ENCODE assay signal across 1 cellular context in the genomic region with DNA sequence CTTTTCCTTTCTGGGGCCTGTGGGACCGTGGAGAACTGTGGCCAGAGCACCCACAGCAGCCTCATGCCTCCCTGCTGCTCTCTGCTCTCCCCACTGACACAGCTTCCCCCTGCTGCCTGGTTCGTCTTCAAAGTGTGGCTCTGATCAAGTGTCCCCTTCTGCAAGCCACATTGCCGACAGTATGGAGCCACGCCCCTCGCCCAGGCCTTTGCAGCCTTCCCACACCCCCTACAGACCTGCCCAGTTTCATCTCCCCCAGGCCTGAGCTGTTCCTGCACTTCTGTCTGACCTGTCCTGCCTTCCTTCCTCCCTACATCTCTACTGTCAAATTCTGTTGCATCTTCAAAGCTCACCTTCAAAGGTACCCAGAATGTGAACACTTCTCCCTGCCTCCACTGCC.
TF ChIP-seq lines count a peak whose summit lies in the region.

No MANE protein-coding gene starts in this region.

TF ChIP-seq in H1, 55 proteins besides CTCF, POLR2A, EP300 and RAD21:
- no peak for TF ChIP-seq CREB1 (IDR thresholded peaks at IDR 0.05)
- TF ChIP-seq SP4 (IDR thresholded peaks at IDR 0.05; ENCODE audit: low read length), result no peak
- TF ChIP-seq, protein P1, sequence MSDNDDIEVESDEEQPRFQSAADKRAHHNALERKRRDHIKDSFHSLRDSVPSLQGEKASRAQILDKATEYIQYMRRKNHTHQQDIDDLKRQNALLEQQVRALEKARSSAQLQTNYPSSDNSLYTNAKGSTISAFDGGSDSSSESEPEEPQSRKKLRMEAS (IDR thresholded peaks at IDR 0.05), result no peak
- TF ChIP-seq TAF1 (IDR thresholded peaks at IDR 0.05; ENCODE audit: low read depth, low read length), result no peak
- no peak for TF ChIP-seq RFX5 (IDR thresholded peaks at IDR 0.05; ENCODE audit: borderline replicate concordance, low read depth, low read length)
- TF ChIP-seq FOSL1 (IDR thresholded peaks at IDR 0.05; ENCODE audit: insufficient read depth, low read depth, low read length), result no peak
- no peak for TF ChIP-seq SUZ12 (IDR thresholded peaks at IDR 0.05; ENCODE audit: low read length)
- no peak for TF ChIP-seq CHD2 (IDR thresholded peaks at IDR 0.05; ENCODE audit: low read length)
- no peak for TF ChIP-seq SAP30 (IDR thresholded peaks at IDR 0.05; ENCODE audit: insufficient read depth, insufficient replicate concordance, low read length)
- TF ChIP-seq KDM4A (IDR thresholded peaks at IDR 0.05; ENCODE audit: low read depth, low read length, severe bottlenecking), result no peak
- TF ChIP-seq SIX5 (IDR thresholded peaks at IDR 0.05; ENCODE audit: low read depth, low read length), result no peak
- no peak for TF ChIP-seq JUND (IDR thresholded peaks at IDR 0.05; ENCODE audit: low read length)
- TF ChIP-seq BCL11A (IDR thresholded peaks at IDR 0.05; ENCODE audit: low read depth in 2 of 2, low read length in 2 of 2), result no peak
- no peak for TF ChIP-seq HDAC6 (IDR thresholded peaks at IDR 0.05; ENCODE audit: low read depth, low read length)
- no peak for TF ChIP-seq RNF2 (IDR thresholded peaks at IDR 0.05; ENCODE audit: borderline replicate concordance, low read depth, low read length, missing control alignments, poor library complexity, severe bottlenecking)
- TF ChIP-seq, protein P2, sequence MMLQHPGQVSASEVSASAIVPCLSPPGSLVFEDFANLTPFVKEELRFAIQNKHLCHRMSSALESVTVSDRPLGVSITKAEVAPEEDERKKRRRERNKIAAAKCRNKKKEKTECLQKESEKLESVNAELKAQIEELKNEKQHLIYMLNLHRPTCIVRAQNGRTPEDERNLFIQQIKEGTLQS (IDR thresholded peaks at IDR 0.05; ENCODE audit: insufficient read depth, low read depth, low read length), result no peak
